ENCODE assay signal across 19 cellular contexts in the genomic region with DNA sequence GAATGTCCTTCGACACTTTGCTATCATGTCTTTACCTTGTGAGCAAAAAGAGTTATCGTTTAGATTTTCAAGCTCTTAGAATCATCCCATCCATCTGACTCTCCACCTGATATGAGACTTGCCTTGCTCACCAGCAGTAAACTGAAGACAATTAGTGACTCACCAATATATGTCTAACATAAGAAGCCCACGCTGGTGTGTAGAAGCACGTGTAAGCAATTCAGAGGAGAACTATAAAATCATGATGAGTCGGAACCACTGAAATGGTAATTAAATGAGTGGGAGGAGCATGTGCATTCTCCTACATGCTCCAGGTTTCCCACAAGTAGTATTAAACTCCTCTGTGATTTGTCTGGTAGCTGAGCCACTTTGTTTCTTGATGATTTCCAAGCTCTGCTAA.
DNase-seq lines count a peak whose midpoint lies in the region; ATAC-seq and TF ChIP-seq lines count a peak whose summit lies in the region.
"Had no signal": no experiment of that assay in that cellular context is flagged by ENCODE, and none has a peak within 500 bp of the region (broad histone marks: within the 10 kb centered on the region; RNA-seq: fewer than 3 reads in every experiment).

No MANE protein-coding gene starts in this region.

- intact Hi-C loops in MCF 10A (cut with micrococcal nuclease) (no loop called here), breast epithelium (cut with DNase I; ENCODE audit: low total_unique reads) (no loop called here)

- no peaks in the 10 kb centered on the region for H3K27me3 Mint-ChIP-seq in MCF 10A (ENCODE audit: insufficient read depth, unreplicated experiment)
- H3K27me3 Mint-ChIP-seq: IgD-negative memory B cell had no signal

- H3K4me3 ChIP-seq in breast epithelium, result no peak overlapping the region
- no peak overlapping the region for H3K4me3 ChIP-seq in SJCRH30
- H3K4me3 ChIP-seq: PC-9 had no signal

- no peaks in the 10 kb centered on the region for H3K4me1 Mint-ChIP-seq in MCF 10A (ENCODE audit: insufficient read depth, unreplicated experiment)
- H3K4me1 Mint-ChIP-seq: CD14-positive monocyte, IgD-negative memory B cell had no signal

- no peak for TF ChIP-seq CTCF in MCF 10A (IDR thresholded peaks at IDR 0.05; ENCODE audit: unreplicated experiment)
- no peak for TF ChIP-seq CTCF in breast epithelium (IDR thresholded peaks at IDR 0.05)
- no peak for TF ChIP-seq CTCF in foreskin keratinocyte (conservative IDR thresholded peaks at IDR 0.05)

- H3K9me3 ChIP-seq in breast epithelium (no peaks in the 10 kb centered on the region), SJCRH30 (replicated peaks) (no peaks in the 10 kb centered on the region)

- H3K27ac ChIP-seq in breast epithelium (no peak overlapping the region), foreskin keratinocyte (no peak overlapping the region), SJCRH30 (no peak overlapping the region)
- H3K27ac ChIP-seq: PC-9 had no signal

- no peaks in the 10 kb centered on the region for H3K4me1 ChIP-seq in breast epithelium
- H3K4me1 ChIP-seq in foreskin keratinocyte, result no peaks in the 10 kb centered on the region
- H3K4me1 ChIP-seq in SJCRH30, result no peaks in the 10 kb centered on the region

- H3K9me3 Mint-ChIP-seq in MCF 10A (ENCODE audit: unreplicated experiment), result peaks cover 8% of the 10 kb centered on the region

- H3K36me3 ChIP-seq in breast epithelium (no peaks in the 10 kb centered on the region), SJCRH30 (no peaks in the 10 kb centered on the region)

- no peak for TF ChIP-seq POLR2A in breast epithelium (IDR thresholded peaks at IDR 0.05)

- CTCF ChIA-PET in MCF 10A (lab: Yijun Ruan, JAX), result no interaction called here

- no peak overlapping the region for H3K27ac Mint-ChIP-seq in MCF 10A (ENCODE audit: low read depth, unreplicated experiment)
- H3K27ac Mint-ChIP-seq: CD14-positive monocyte, HFFc6, IgD-negative memory B cell had no signal

- ATAC-seq in foreskin keratinocyte (peak; percentile 95), GM18867 (IDR thresholded peaks at IDR 0.05; ENCODE audit: unreplicated experiment) (no peak)

- no TSS peak for BruUV-seq in MCF 10A (replicated peaks; lab: Mats Ljungman, UMichigan)

- peak; percentile 14 for DNase-seq in MCF 10A (ENCODE audit: unreplicated experiment)
- no peak for DNase-seq in breast epithelium (ENCODE audit: low spot score in 2 of 2)
- peak; percentile 3 for DNase-seq in T1000 (lab: John Stamatoyannopoulos, UW)
- DNase-seq in foreskin keratinocyte, result peak; percentile 31 to 49
- DNase-seq in SJCRH30, result no peak
- DNase-seq in stimulated activated CD8-positive, alpha-beta memory T cell treated with anti-CD3 and anti-CD28 coated beads, Interleukin-4, amount 100 ng/mL, for 48 hours, result no peak
- DNase-seq in NCI-H1048 (lab: John Stamatoyannopoulos, UW), result no peak
- DNase-seq: 8988T, COR-L47, DMS53, HFFc6, NCI-H146, NCI-H2227 treated with DMSO at 0.1 percent for 48 hours, NCI-H526 treated with DMSO at 0.1 percent for 48 hours, PC-9, Right ventricle myocardium superior had no signal

- H3K4me3 Mint-ChIP-seq in MCF 10A (ENCODE audit: unreplicated experiment), result no peak overlapping the region
- H3K4me3 Mint-ChIP-seq: CD14-positive monocyte, HFFc6, IgD-negative memory B cell had no signal

- H3K36me3 Mint-ChIP-seq in MCF 10A (ENCODE audit: insufficient read depth, unreplicated experiment), result no peaks in the 10 kb centered on the region
- H3K36me3 Mint-ChIP-seq: CD14-positive monocyte, IgD-negative memory B cell had no signal

- H3K27me3 ChIP-seq in breast epithelium (no peaks in the 10 kb centered on the region), foreskin keratinocyte (peaks cover 22% of the 10 kb centered on the region), SJCRH30 (no peaks in the 10 kb centered on the region)

- POLR2A ChIA-PET in MCF 10A (lab: Yijun Ruan, JAX), result interaction anchor here (0.7 kb wide), 1 partner anchor 9 kb away, joined by 3 read pairs; no protein-coding TSS in a partner anchor

Comparison
In these comparisons a context has a peak if more than half of its experiments do, and no peak if none do; other contexts are left out.
1. DNase-seq: peak in MCF 10A (single experiment), T1000 (single experiment) and foreskin keratinocyte (2 of 2); none in breast epithelium (0 of 2), SJCRH30 (0 of 2), stimulated activated CD8-positive, alpha-beta memory T cell treated with anti-CD3 and anti-CD28 coated beads, Interleukin-4, amount 100 ng/mL, for 48 hours (single experiment) and NCI-H1048 (single experiment).